Comparison of ENCODE assay signal across 37 cellular contexts in the genomic region with DNA sequence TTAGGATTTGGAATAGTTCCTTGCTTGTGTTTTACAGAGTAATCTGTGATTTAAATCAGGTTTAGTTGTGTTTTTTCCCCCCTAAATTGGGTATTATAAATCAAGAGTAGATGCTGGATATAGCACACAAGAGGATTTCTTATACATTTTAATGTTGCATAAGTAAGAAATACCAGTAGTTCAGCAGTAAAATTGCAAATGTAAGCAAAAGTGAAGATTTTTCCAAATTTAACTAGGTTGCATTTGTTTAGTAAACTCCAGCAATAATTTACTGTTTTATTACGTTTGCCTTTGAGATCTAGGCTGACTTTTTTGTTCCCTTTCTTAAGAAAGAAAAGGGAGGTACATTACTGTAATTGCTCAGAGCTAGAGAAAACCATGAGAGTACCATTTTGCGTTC.
"Had no signal": no experiment of that assay in that cellular context is flagged by ENCODE, and none has a peak within 500 bp of the region (broad histone marks: within the 10 kb centered on the region; RNA-seq: fewer than 3 reads in every experiment).

No MANE protein-coding gene starts in this region.

- H3K9me3 Mint-ChIP-seq: activated B cell treated with CpG ODN at 0.5 μM for 24 hours; activated CD4-positive, alpha-beta memory T cell treated with anti-CD3 and anti-CD28 coated beads for 36 hours; activated CD4-positive, alpha-beta T cell treated with anti-CD3 and anti-CD28 coated beads, Interleukin-2, amount 10 ng/mL, durations not matched to agents 24 days and 14 days; activated CD8-positive, alpha-beta T cell treated with anti-CD3 and anti-CD28 coated beads for 36 hours; activated naive CD4-positive, alpha-beta T cell treated with anti-CD3 and anti-CD28 coated beads for 36 hours; activated naive CD4-positive, alpha-beta T cell treated with anti-CD3 and anti-CD28 coated beads, Interleukin-2, amount 50 U/mL, for 72 hours; activated naive CD8-positive, alpha-beta T cell treated with anti-CD3 and anti-CD28 coated beads for 36 hours; activated T-cell treated with anti-CD3 and anti-CD28 coated beads, Interleukin-2, amount 50 U/mL, for 4 hours; activated T-cell treated with anti-CD3 and anti-CD28 coated beads, Interleukin-2, amount 50 U/mL, for 72 hours; activated T-helper 1 cell treated with anti-CD3 and anti-CD28 coated beads, Interleukin-12 subunit alpha, Interleukin-12 subunit beta, Interleukin-2, Interleukin-4 antibody, amounts not matched to agents 30 ng/mL and 10 ng/mL and 1 ng/mL, durations not matched to agents 14 hours and 24 hours and 36 hours; activated T-helper 17 cell treated with anti-CD3 and anti-CD28 coated beads, Interleukin-2, amount 50 U/mL, for 72 hours; T-helper 1 cell treated with Interleukin-12 subunit alpha and Interleukin-12 subunit beta and Interleukin-4 antibody, amounts not matched to agents 30 μg/mL and 1 μg/mL, for 36 hours; T-helper 2 cell treated with Interferon-gamma antibody and Interleukin-4, amounts not matched to agents 5 μg/mL and 100 μg/mL, for 36 hours had no signal

- H3K36me3 Mint-ChIP-seq: activated CD4-positive, alpha-beta memory T cell treated with anti-CD3 and anti-CD28 coated beads for 36 hours; activated naive CD4-positive, alpha-beta T cell treated with anti-CD3 and anti-CD28 coated beads, Interleukin-2, amount 50 U/mL, for 72 hours; activated naive CD8-positive, alpha-beta T cell treated with anti-CD3 and anti-CD28 coated beads for 36 hours had no signal

- DNase-seq: activated B cell treated with CpG ODN at 0.5 μM for 24 hours; activated CD4-positive, alpha-beta memory T cell treated with anti-CD3 and anti-CD28 coated beads for 36 hours; activated CD4-positive, alpha-beta T cell treated with anti-CD3 and anti-CD28 coated beads for 4 hours; activated CD4-positive, alpha-beta T cell treated with anti-CD3 and anti-CD28 coated beads, Interleukin-2, amount 10 ng/mL, durations not matched to agents 24 days and 14 days; activated CD4-positive, alpha-beta T cell treated with anti-CD3 and anti-CD28 coated beads, Interleukin-2, amount 50 U/mL, for 1 hour; activated CD4-positive, alpha-beta T cell treated with anti-CD3 and anti-CD28 coated beads, Interleukin-2, amount 50 U/mL, for 4 hours; activated CD4-positive, CD25-positive, alpha-beta regulatory T cell treated with anti-CD3 and anti-CD28 coated beads, Interleukin-2, amount 50 U/mL, for 72 hours; activated CD8-positive, alpha-beta memory T cell treated with anti-CD3 and anti-CD28 coated beads, Interleukin-2, amount 50 U/mL, for 4 hours; activated CD8-positive, alpha-beta T cell treated with anti-CD3 and anti-CD28 coated beads for 36 hours; activated effector memory CD4-positive, alpha-beta T cell treated with anti-CD3 and anti-CD28 coated beads, Interleukin-2, amount 50 U/mL, for 16 hours; activated gamma-delta T cell treated with Interleukin-2 at 50 U/mL for 16 hours; activated naive CD4-positive, alpha-beta T cell; activated naive CD4-positive, alpha-beta T cell treated with anti-CD3 and anti-CD28 coated beads for 36 hours; activated naive CD4-positive, alpha-beta T cell treated with anti-CD3 and anti-CD28 coated beads, Interleukin-2, amount 50 U/mL, for 16 hours; activated naive CD8-positive, alpha-beta T cell treated with anti-CD3 and anti-CD28 coated beads for 36 hours; activated T-cell treated with anti-CD3 and anti-CD28 coated beads for 4 hours; activated T-cell treated with anti-CD3 and anti-CD28 coated beads, Interleukin-2, amount 50 U/mL, for 1 hour; activated T-cell treated with anti-CD3 and anti-CD28 coated beads, Interleukin-2, amount 50 U/mL, for 4 hours; activated T-cell treated with anti-CD3 and anti-CD28 coated beads, Interleukin-2, amount 50 U/mL, for 72 hours; adrenal gland; amniotic stem cell; aorta; body of pancreas; brain microvascular endothelial cell; central memory CD4-positive, alpha-beta T cell; T-helper 1 cell; T-helper 2 cell; T-helper 9 cell had no signal

- H3K27ac ChIP-seq: adrenal gland, body of pancreas, brain microvascular endothelial cell, breast epithelium, VCaP had no signal

- H3K27ac Mint-ChIP-seq: activated B cell treated with CpG ODN at 0.5 μM for 24 hours; activated CD4-positive, alpha-beta memory T cell treated with anti-CD3 and anti-CD28 coated beads for 36 hours; activated CD4-positive, alpha-beta T cell treated with anti-CD3 and anti-CD28 coated beads, Interleukin-2, amount 10 ng/mL, durations not matched to agents 24 days and 14 days; activated CD8-positive, alpha-beta T cell treated with anti-CD3 and anti-CD28 coated beads for 36 hours; activated naive CD4-positive, alpha-beta T cell treated with anti-CD3 and anti-CD28 coated beads for 36 hours; activated naive CD4-positive, alpha-beta T cell treated with anti-CD3 and anti-CD28 coated beads, Interleukin-2, amount 50 U/mL, for 72 hours; activated naive CD8-positive, alpha-beta T cell treated with anti-CD3 and anti-CD28 coated beads for 36 hours; activated T-cell treated with anti-CD3 and anti-CD28 coated beads, Interleukin-2, amount 50 U/mL, for 72 hours; activated T-helper 1 cell treated with anti-CD3 and anti-CD28 coated beads, Interleukin-12 subunit alpha, Interleukin-12 subunit beta, Interleukin-2, Interleukin-4 antibody, amounts not matched to agents 30 ng/mL and 10 ng/mL and 1 ng/mL, durations not matched to agents 14 hours and 24 hours and 36 hours; activated T-helper 17 cell treated with anti-CD3 and anti-CD28 coated beads, Interleukin-2, amount 50 U/mL, for 72 hours; T-helper 1 cell treated with Interleukin-12 subunit alpha and Interleukin-12 subunit beta and Interleukin-4 antibody, amounts not matched to agents 30 μg/mL and 1 μg/mL, for 36 hours; T-helper 2 cell treated with Interferon-gamma antibody and Interleukin-4, amounts not matched to agents 5 μg/mL and 100 μg/mL, for 36 hours had no signal

- H3K4me1 ChIP-seq: breast epithelium had no signal

- H3K4me3 ChIP-seq: adrenal gland, body of pancreas, breast epithelium had no signal

- H3K4me3 Mint-ChIP-seq: activated B cell treated with CpG ODN at 0.5 μM for 24 hours; activated CD4-positive, alpha-beta memory T cell treated with anti-CD3 and anti-CD28 coated beads for 36 hours; activated CD4-positive, alpha-beta T cell treated with anti-CD3 and anti-CD28 coated beads, Interleukin-2, amount 10 ng/mL, durations not matched to agents 24 days and 14 days; activated CD8-positive, alpha-beta T cell treated with anti-CD3 and anti-CD28 coated beads for 36 hours; activated naive CD4-positive, alpha-beta T cell treated with anti-CD3 and anti-CD28 coated beads for 36 hours; activated naive CD8-positive, alpha-beta T cell treated with anti-CD3 and anti-CD28 coated beads for 36 hours; activated T-cell treated with anti-CD3 and anti-CD28 coated beads, Interleukin-2, amount 50 U/mL, for 4 hours; activated T-cell treated with anti-CD3 and anti-CD28 coated beads, Interleukin-2, amount 50 U/mL, for 72 hours; activated T-helper 1 cell treated with anti-CD3 and anti-CD28 coated beads, Interleukin-12 subunit alpha, Interleukin-12 subunit beta, Interleukin-2, Interleukin-4 antibody, amounts not matched to agents 30 ng/mL and 10 ng/mL and 1 ng/mL, durations not matched to agents 14 hours and 24 hours and 36 hours; activated T-helper 17 cell treated with anti-CD3 and anti-CD28 coated beads, Interleukin-2, amount 50 U/mL, for 72 hours; T-helper 1 cell treated with Interleukin-12 subunit alpha and Interleukin-12 subunit beta and Interleukin-4 antibody, amounts not matched to agents 30 μg/mL and 1 μg/mL, for 36 hours; T-helper 2 cell treated with Interferon-gamma antibody and Interleukin-4, amounts not matched to agents 5 μg/mL and 100 μg/mL, for 36 hours had no signal

- H3K4me1 Mint-ChIP-seq: activated B cell treated with CpG ODN at 0.5 μM for 24 hours; activated CD4-positive, alpha-beta T cell treated with anti-CD3 and anti-CD28 coated beads, Interleukin-2, amount 10 ng/mL, durations not matched to agents 24 days and 14 days; activated naive CD8-positive, alpha-beta T cell treated with anti-CD3 and anti-CD28 coated beads for 36 hours; activated T-helper 17 cell treated with anti-CD3 and anti-CD28 coated beads, Interleukin-2, amount 50 U/mL, for 72 hours had no signal

- H3K36me3 ChIP-seq: adrenal gland, brain microvascular endothelial cell, breast epithelium had no signal

- ATAC-seq: activated CD8-positive, alpha-beta T cell treated with anti-CD3 and anti-CD28 coated beads for 36 hours; activated naive CD4-positive, alpha-beta T cell treated with anti-CD3 and anti-CD28 coated beads, Interleukin-2, amount 50 U/mL, for 72 hours; activated T-cell treated with anti-CD3 and anti-CD28 coated beads, Interleukin-2, amount 50 U/mL, for 4 hours; activated T-cell treated with anti-CD3 and anti-CD28 coated beads, Interleukin-2, amount 50 U/mL, for 72 hours; activated T-helper 17 cell treated with anti-CD3 and anti-CD28 coated beads, Interleukin-2, amount 50 U/mL, for 72 hours; body of pancreas had no signal

- H3K27me3 ChIP-seq: adrenal gland, body of pancreas, brain microvascular endothelial cell, breast epithelium had no signal

- H3K9me3 ChIP-seq: adrenal gland, body of pancreas, breast epithelium had no signal

- FAIRE-seq: astrocyte, TTC549 had no signal
